In the genomic region with DNA sequence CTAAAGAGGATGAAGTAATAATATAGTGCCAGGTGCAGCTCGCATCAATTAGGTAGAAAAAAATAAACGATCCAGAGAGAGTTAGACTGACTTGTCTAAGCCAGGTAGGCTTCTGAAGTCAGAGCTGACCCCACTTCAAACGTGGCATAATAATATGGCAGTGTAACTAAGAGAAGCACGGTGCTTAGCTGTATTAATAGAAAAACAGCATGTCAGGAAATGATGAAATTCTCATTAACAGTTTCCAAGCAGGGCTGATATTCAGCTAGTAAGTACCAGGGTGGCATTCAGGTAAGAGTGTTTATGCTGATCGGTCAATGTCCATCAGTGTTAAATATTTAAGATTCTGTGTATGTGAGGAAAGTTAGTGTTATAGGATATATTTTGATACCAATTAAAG, we compare ENCODE assay signal across 15 cellular contexts.
"Had no signal": no experiment of that assay in that cellular context is flagged by ENCODE, and none has a peak within 500 bp of the region (broad histone marks: within the 10 kb centered on the region; RNA-seq: fewer than 3 reads in every experiment).

No MANE protein-coding gene starts in this region.

- H3K27me3 ChIP-seq: adrenal gland, colonic mucosa, foreskin keratinocyte, neural progenitor cell, pancreas, stomach had no signal

- DNase-seq: activated CD4-positive, alpha-beta T cell treated with anti-CD3 and anti-CD28 coated beads for 36 hours; activated gamma-delta T cell; adrenal gland; caudate nucleus; colonic mucosa; foreskin keratinocyte; head of caudate nucleus; left cardiac atrium; lower lobe of right lung; pancreas; stimulated activated CD4-positive, alpha-beta T cell treated with anti-CD3 and anti-CD28 coated beads, Interleukin-12 subunit alpha, Interleukin-12 subunit beta, amount 100 ng/mL, for 4 hours; stomach had no signal

- FAIRE-seq: endothelial cell of umbilical vein, pancreas had no signal

- H3K4me3 ChIP-seq: adrenal gland, colonic mucosa, lower lobe of right lung, neural progenitor cell, pancreas, stomach, thoracic aorta had no signal

- H3K4me1 ChIP-seq: adrenal gland, colonic mucosa, foreskin keratinocyte, neural progenitor cell, pancreas had no signal

- H3K4me2 ChIP-seq: neural progenitor cell had no signal

- H3K27ac ChIP-seq: adrenal gland, colonic mucosa, foreskin keratinocyte, lower lobe of right lung, neural progenitor cell, pancreas, stomach, thoracic aorta had no signal

- H3K9ac ChIP-seq: neural progenitor cell had no signal

- H3K36me3 ChIP-seq: adrenal gland, colonic mucosa, lower lobe of right lung, neural progenitor cell, pancreas, stomach, thoracic aorta had no signal

- H2AFZ ChIP-seq: neural progenitor cell had no signal

- H3K9me3 ChIP-seq: adrenal gland, colonic mucosa, lower lobe of right lung, pancreas, stomach, thoracic aorta had no signal
